12 cellular contexts compared by ENCODE assay signal in the genomic region with DNA sequence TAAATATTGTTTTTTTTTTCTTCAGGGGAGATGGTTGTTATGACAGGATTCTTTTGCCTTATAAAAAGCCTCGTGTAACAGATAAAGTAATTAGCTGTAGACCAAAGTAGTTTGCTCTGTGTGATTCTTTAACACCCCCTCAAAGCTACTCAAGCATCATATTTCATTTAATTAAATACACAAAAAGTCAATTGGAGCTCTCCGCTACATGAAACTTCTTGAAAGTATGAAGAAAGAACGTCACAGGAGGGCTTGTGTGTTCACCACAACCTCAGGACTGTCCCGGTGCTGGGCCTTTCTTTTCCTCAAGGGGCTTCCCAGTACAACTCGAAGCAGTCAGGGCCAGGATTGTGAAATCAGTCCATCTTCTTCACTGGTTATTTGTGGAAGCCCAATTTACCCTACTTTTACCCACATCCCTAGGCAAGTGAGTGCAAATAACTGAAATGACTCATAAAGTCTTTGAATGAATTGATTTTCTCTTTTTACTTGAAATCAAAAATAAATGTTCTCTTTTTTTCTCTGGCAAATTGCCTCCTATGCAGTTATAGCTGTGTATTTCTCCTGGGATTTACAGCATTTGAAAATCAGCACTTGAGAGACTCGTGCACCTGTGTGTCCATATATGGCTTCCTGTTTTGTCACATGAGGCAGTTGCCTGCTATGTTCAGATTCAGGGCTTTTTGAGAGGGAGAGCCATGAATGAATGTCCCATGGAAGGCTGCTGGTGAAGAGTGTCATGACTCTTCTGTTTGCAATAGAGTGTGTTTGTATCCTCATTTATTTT. TPM values are rescaled to one million over a fixed set of nuclear protein-coding genes. Genes with fewer than 3 reads are reported as not detected.
DNase-seq lines count a peak whose midpoint lies in the region; ATAC-seq and TF ChIP-seq lines count a peak whose summit lies in the region.
"Had no signal": no experiment of that assay in that cellular context is flagged by ENCODE, and none has a peak within 500 bp of the region (broad histone marks: within the 10 kb centered on the region; RNA-seq: fewer than 3 reads in every experiment).

No MANE protein-coding gene starts in this region.

- H3K27ac Mint-ChIP-seq in stimulated activated naive B cell treated with anti-CD40 and anti-IgM and Interleukin-4, amounts not matched to agents 10 μg/mL and 1 μg/mL and 100 μg/mL, for 72 hours = peak overlapping the region; percentile 42
- H3K27ac Mint-ChIP-seq in osteocyte (ENCODE audit: unreplicated experiment) = no peak overlapping the region

- H3K4me3 Mint-ChIP-seq in stimulated activated naive B cell treated with anti-CD40 and anti-IgM and Interleukin-4, amounts not matched to agents 10 μg/mL and 1 μg/mL and 100 μg/mL, for 72 hours = no peak overlapping the region
- H3K4me3 Mint-ChIP-seq in osteocyte (ENCODE audit: unreplicated experiment) = no peak overlapping the region

- H3K36me3 Mint-ChIP-seq in stimulated activated naive B cell treated with anti-CD40 and anti-IgM and Interleukin-4, amounts not matched to agents 10 μg/mL and 1 μg/mL and 100 μg/mL, for 72 hours = no peaks in the 10 kb centered on the region
- no peaks in the 10 kb centered on the region for H3K36me3 Mint-ChIP-seq in osteocyte (ENCODE audit: unreplicated experiment)

- DNase-seq in NCI-H146 (lab: John Stamatoyannopoulos, UW) = peak; percentile 24
- no peak for DNase-seq in NCI-H146 treated with DMSO at 0.1 percent for 48 hours (lab: John Stamatoyannopoulos, UW; ENCODE audit: unreplicated experiment)
- DNase-seq in NCI-H1105 treated with DMSO at 0.1 percent for 48 hours (lab: John Stamatoyannopoulos, UW) = peak; percentile 62
- DNase-seq in stimulated activated naive B cell treated with anti-CD40 and anti-IgM and Interleukin-4, amounts not matched to agents 10 μg/mL and 1 μg/mL and 100 μg/mL, for 72 hours = peak; percentile 21
- no peak for DNase-seq in osteocyte (ENCODE audit: extremely low spot score, unreplicated experiment)
- no peak for DNase-seq in T1000 (lab: John Stamatoyannopoulos, UW)
- DNase-seq in middle frontal gyrus (ENCODE audit: extremely low spot score, low spot score) = no peak
- DNase-seq: retina, T-helper 9 cell had no signal

- no peaks in the 10 kb centered on the region for H3K9me3 Mint-ChIP-seq in stimulated activated naive B cell treated with anti-CD40 and anti-IgM and Interleukin-4, amounts not matched to agents 10 μg/mL and 1 μg/mL and 100 μg/mL, for 72 hours
- H3K9me3 Mint-ChIP-seq in osteocyte (ENCODE audit: unreplicated experiment) = no peaks in the 10 kb centered on the region

- ATAC-seq in HG02870 (IDR thresholded peaks at IDR 0.05; ENCODE audit: unreplicated experiment) = peak; percentile 62
- peak; percentile 70 to 91 for ATAC-seq in stimulated activated naive B cell treated with anti-CD40 and anti-IgM and Interleukin-4, amounts not matched to agents 10 μg/mL and 1 μg/mL and 100 μg/mL, for 72 hours (replicated peaks)
- ATAC-seq: A549 had no signal

- TF ChIP-seq CTCF in osteocyte (IDR thresholded peaks at IDR 0.05) = no peak

- peaks cover 0 to 2% of the 10 kb centered on the region in 2 donors for H3K27me3 Mint-ChIP-seq in stimulated activated naive B cell treated with anti-CD40 and anti-IgM and Interleukin-4, amounts not matched to agents 10 μg/mL and 1 μg/mL and 100 μg/mL, for 72 hours
- peaks cover 32% of the 10 kb centered on the region for H3K27me3 Mint-ChIP-seq in osteocyte (ENCODE audit: unreplicated experiment)

- peaks cover 2 to 9% of the 10 kb centered on the region in 2 donors for H3K4me1 Mint-ChIP-seq in stimulated activated naive B cell treated with anti-CD40 and anti-IgM and Interleukin-4, amounts not matched to agents 10 μg/mL and 1 μg/mL and 100 μg/mL, for 72 hours
- H3K4me1 Mint-ChIP-seq in osteocyte (ENCODE audit: unreplicated experiment) = no peaks in the 10 kb centered on the region

RNA-seq across cellular contexts. Expression of gene LINC00305, which starts 48.6 kb away (rescaled TPM):
- total RNA-seq in osteocyte = not detected in 2 replicates
- total RNA-seq: HT1080 had no signal

Comparison
In these comparisons a context has a peak if more than half of its experiments do, and no peak if none do; other contexts are left out.
1. DNase-seq: peak in NCI-H146 (single experiment), NCI-H1105 treated with DMSO at 0.1 percent for 48 hours (single experiment) and stimulated activated naive B cell treated with anti-CD40 and anti-IgM and Interleukin-4, amounts not matched to agents 10 μg/mL and 1 μg/mL and 100 μg/mL, for 72 hours (single experiment); none in NCI-H146 treated with DMSO at 0.1 percent for 48 hours (single experiment), osteocyte (single experiment), T1000 (single experiment) and middle frontal gyrus (single experiment).